In genomic region chr9:75001719-75002421, GRCh38 we compare ENCODE assay signal across 8 cellular contexts. TPM values are rescaled to one million over a fixed set of nuclear protein-coding genes. Genes with fewer than 3 reads are reported as not detected.
DNase-seq lines count a peak whose midpoint lies in the region; TF ChIP-seq lines count a peak whose summit lies in the region.

No MANE protein-coding gene starts in this region.

- no peaks in the 10 kb centered on the region for H3K4me1 Mint-ChIP-seq in endothelial cell (ENCODE audit: unreplicated experiment)

- no peak overlapping the region for H3K4me3 Mint-ChIP-seq in endothelial cell (ENCODE audit: unreplicated experiment)

- H3K27me3 Mint-ChIP-seq in endothelial cell (ENCODE audit: unreplicated experiment), result no peaks in the 10 kb centered on the region

- no peaks in the 10 kb centered on the region for H3K9me3 Mint-ChIP-seq in endothelial cell (ENCODE audit: unreplicated experiment)

- H3K36me3 ChIP-seq in A673 (ENCODE audit: insufficient read depth, low read length, poor library complexity, severe bottlenecking), result no peaks in the 10 kb centered on the region

- no peaks in the 10 kb centered on the region for H3K9me3 ChIP-seq in A673 (ENCODE audit: low read depth, low read length, poor library complexity, severe bottlenecking)

- H3K27me3 ChIP-seq in A673 (replicated peaks; ENCODE audit: insufficient read depth, low read depth, low read length, poor library complexity), result no peaks in the 10 kb centered on the region

- TF ChIP-seq CTCF in A673 (conservative IDR thresholded peaks at IDR 0.05; ENCODE audit: low read depth, low read length) (peak; percentile 71), GM12865 (IDR thresholded peaks at IDR 0.05; ENCODE audit: insufficient read depth, low read depth, low read length, missing control alignments) (peak; percentile 64), endothelial cell (IDR thresholded peaks at IDR 0.05; ENCODE audit: unreplicated experiment) (peak; percentile 89)

- no peak overlapping the region for H3K27ac Mint-ChIP-seq in endothelial cell (ENCODE audit: unreplicated experiment)

- POLR2A ChIA-PET in A673 (lab: Charles Lee; ENCODE audit: low non-redundant PET) (no interaction called here), HEK293T (lab: Yijun Ruan, JAX) (no interaction called here)

- DNase-seq in A673 (ENCODE audit: low spot score), result peak; percentile 85
- DNase-seq in GM12865 (ENCODE audit: low read depth), result peak; percentile 90
- DNase-seq in HEK293T (ENCODE audit: extremely low spot score), result peak; percentile 44
- peak; percentile 82 for DNase-seq in M059J (ENCODE audit: low read depth)
- peak; percentile 29 for DNase-seq in SIG-M5 (lab: John Stamatoyannopoulos, UW)
- DNase-seq in endothelial cell (ENCODE audit: low spot score), result peak; percentile 8
- DNase-seq in midbrain (lab: John Stamatoyannopoulos, UW), result peak; percentile 83
- DNase-seq in HK-2 (ENCODE audit: unreplicated experiment), result no peak

- no peak overlapping the region for H3K27ac ChIP-seq in A673 (ENCODE audit: low read depth, low read length, poor library complexity, severe bottlenecking)

- CTCF ChIA-PET in A673 (lab: Charles Lee) (no interaction called here), HEK293T (lab: Yijun Ruan, JAX) (interaction anchor here (0.6 kb wide), 1 partner anchor 47 kb away, joined by 3 read pairs; no protein-coding TSS in a partner anchor)

- no peak overlapping the region for H3K4me3 ChIP-seq in A673 (ENCODE audit: low read depth, low read length, poor library complexity, severe bottlenecking)
- no peak overlapping the region for H3K4me3 ChIP-seq in GM12865 (ENCODE audit: low read depth, low read length)

- intact Hi-C loops in A673 (cut with micrococcal nuclease; ENCODE audit: unreplicated experiment), result loop anchor here (1.0 to 2.0 kb wide), 2 partner anchors 73 to 225 kb away; no protein-coding TSS in a partner anchor

- peaks cover 6% of the 10 kb centered on the region for H3K36me3 Mint-ChIP-seq in endothelial cell (ENCODE audit: low read depth, unreplicated experiment)

- H3K4me1 ChIP-seq in A673 (ENCODE audit: insufficient read depth, low read length, poor library complexity, severe bottlenecking), result no peaks in the 10 kb centered on the region

- no TSS peak for BruUV-seq in A673 (replicated peaks; lab: Mats Ljungman, UMichigan)

TF ChIP-seq in HEK293T, 16 proteins besides CTCF, POLR2A, EP300 and RAD21:
- TF ChIP-seq HDGF (IDR thresholded peaks at IDR 0.05; ENCODE audit: borderline replicate concordance) (no peak), TARDBP (IDR thresholded peaks at IDR 0.05) (no peak), FOXA1 (IDR thresholded peaks at IDR 0.05) (no peak), L3MBTL2 (conservative IDR thresholded peaks at IDR 0.05) (no peak), SP1 (IDR thresholded peaks at IDR 0.05) (no peak), NFRKB (IDR thresholded peaks at IDR 0.05) (no peak), ZNF384 (IDR thresholded peaks at IDR 0.05) (no peak), CTBP1 (IDR thresholded peaks at IDR 0.05; ENCODE audit: borderline replicate concordance) (no peak), PKNOX1 (IDR thresholded peaks at IDR 0.05) (no peak), ELF4 (IDR thresholded peaks at IDR 0.05) (no peak), LEF1 (IDR thresholded peaks at IDR 0.05; ENCODE audit: borderline replicate concordance) (no peak), FOXM1 (IDR thresholded peaks at IDR 0.05; ENCODE audit: borderline replicate concordance) (no peak), SUZ12 (IDR thresholded peaks at IDR 0.05) (no peak), FOXK2 (IDR thresholded peaks at IDR 0.05) (no peak), BHLHE40 (IDR thresholded peaks at IDR 0.05; ENCODE audit: borderline replicate concordance) (no peak), ARNT (IDR thresholded peaks at IDR 0.05) (no peak)

RNA-seq across cellular contexts. Expression of gene CARNMT1, which starts 26.2 kb away (rescaled TPM):
- total RNA-seq in A673 (2021) (14.7 and 17.4 TPM in 2 replicates), endothelial cell (ENCODE audit: unreplicated experiment) (17.4 TPM)
- total RNA-seq in M059J (2014; rRNA removed; shearing (Covaris generic)), result 18.9 and 36.0 TPM in 2 replicates

RNA-seq across cellular contexts. Expression of gene C9orf40, which starts 49.2 kb away (rescaled TPM):
- 11.9 and 16.8 TPM in 2 replicates for total RNA-seq in A673 (2021)
- 21.6 and 29.2 TPM in 2 replicates for total RNA-seq in M059J (2014; rRNA removed; shearing (Covaris generic))
- total RNA-seq in endothelial cell (ENCODE audit: unreplicated experiment), result 3.9 TPM
